ENCODE assay signal across 8 cellular contexts in genomic region chr17:82292251-82293154, GRCh38. TPM values are rescaled to one million over a fixed set of nuclear protein-coding genes. Genes with fewer than 3 reads are reported as not detected.
A peak's percentile ranks its signal among the peaks of the same experiment; 100 is the strongest.
DNase-seq lines count a peak whose midpoint lies in the region; ATAC-seq, FAIRE-seq and TF ChIP-seq lines count a peak whose summit lies in the region.

No MANE protein-coding gene starts in this region.

- FAIRE-seq in GM12892 (lab: Jason Lieb, UNC), result peak; percentile 95

- TF ChIP-seq POLR2A in GM12892 (IDR thresholded peaks at IDR 0.05; ENCODE audit: low read depth, low read length), result peak; percentile 92
- TF ChIP-seq POLR2A in adrenal gland (IDR thresholded peaks at IDR 0.05), result peak; percentile 82 to 96

- ATAC-seq in HG02840 (IDR thresholded peaks at IDR 0.05; ENCODE audit: low FRiP score, unreplicated experiment), result peak; percentile 95
- peak; percentile 92 to 96 (median 95) for ATAC-seq in heart right ventricle

- intact Hi-C loops in adrenal gland (cut with DNase I) (loop anchor here in 1 of 2 donors (10.0 kb wide), 1 partner anchor 268 kb away; the partner anchor contains the start of genes CENPX and LRRC45), heart right ventricle (cut with DNase I) (loop anchor here in 3 of 10 donors (2.0 to 10.0 kb wide), 2 partner anchors 20 to 48 kb away; partner anchors contain the start of gene CSNK1D (in 1 of the 3))

- H3K4me3 ChIP-seq in adrenal gland, result peak overlapping the region; percentile 42 to 96 (median 66)
- H3K4me3 ChIP-seq in heart right ventricle, result peak overlapping the region; percentile 53 to 93 (median 76)

- TF ChIP-seq CTCF in adrenal gland (IDR thresholded peaks at IDR 0.05) (no peak), heart right ventricle (IDR thresholded peaks at IDR 0.05) (no peak), type B pancreatic cell (conservative IDR thresholded peaks at IDR 0.05) (no peak)

- H3K9me3 Mint-ChIP-seq in type B pancreatic cell, result no peaks in the 10 kb centered on the region

- H3K27ac ChIP-seq in adrenal gland (peak overlapping the region; percentile 92 to 99 (median 93)), heart right ventricle (peak overlapping the region; percentile 86 to 99 (median 96))

- DNase-seq in GM12892 (ENCODE audit: insufficient read length), result peak; percentile 99
- peak; percentile 99 for DNase-seq in NCI-H1436 (lab: John Stamatoyannopoulos, UW)
- DNase-seq in SW480 (ENCODE audit: low spot score), result peak; percentile 99
- DNase-seq in adrenal gland, result peak; percentile 94 to 99 (median 98)
- peak; percentile 94 to 97 for DNase-seq in heart right ventricle
- peak; percentile 98 for DNase-seq in pons (ENCODE audit: low spot score)
- DNase-seq in type B pancreatic cell (ENCODE audit: extremely low spot score, unreplicated experiment), result peak; percentile 95

- H3K9me3 ChIP-seq in adrenal gland (replicated peaks in 1 of 3) (no peaks in the 10 kb centered on the region), heart right ventricle (no peaks in the 10 kb centered on the region)

- no peaks in the 10 kb centered on the region for H3K36me3 ChIP-seq in adrenal gland (replicated peaks in 1 of 2)
- no peaks in the 10 kb centered on the region for H3K36me3 ChIP-seq in heart right ventricle

- peak overlapping the region; percentile 92 for H3K4me3 Mint-ChIP-seq in type B pancreatic cell

- WGBS in adrenal gland, 4 donors, result 4 to 100% (median 14%) methylated on average over 2 to 86 of the region's 86 CpGs
- 4 to 5% methylated on average over 78 to 86 of the region's 86 CpGs for WGBS in heart right ventricle, 2 donors

- H3K27me3 Mint-ChIP-seq in type B pancreatic cell, result no peaks in the 10 kb centered on the region

- H3K27ac Mint-ChIP-seq in type B pancreatic cell, result peak overlapping the region; percentile 90

- H3K27me3 ChIP-seq in adrenal gland (no peaks in the 10 kb centered on the region), heart right ventricle (no peaks in the 10 kb centered on the region)

- H3K4me1 ChIP-seq in adrenal gland (replicated peaks in 1 of 2), result peaks cover 0 to 30% of the 10 kb centered on the region in 2 donors
- H3K4me1 ChIP-seq in heart right ventricle, result peaks cover 14 to 63% (median 45%) of the 10 kb centered on the region in 9 donors

- H3K36me3 Mint-ChIP-seq in type B pancreatic cell, result no peaks in the 10 kb centered on the region

- H3K4me1 Mint-ChIP-seq in type B pancreatic cell (ENCODE audit: unreplicated experiment), result peaks cover 36% of the 10 kb centered on the region

RNA-seq across cellular contexts. Expression of gene CSNK1D, which starts 19.0 kb away (rescaled TPM):
- polyA plus RNA-seq in GM12892 (2012; ENCODE audit: missing spikeins), result 52.3 TPM
- total RNA-seq in adrenal gland (100 to 1,000 TPM in 4 of 8 donors, 10 to 100 TPM in 4; 49.8 to 185 (median 97.4) TPM), heart right ventricle (10 to 100 TPM; 56.8 to 72.7 (median 67.8) TPM), type B pancreatic cell (ENCODE audit: low replicate concordance) (176 and 184 TPM in 2 replicates)
- polyA plus RNA-seq in adrenal gland (100 to 1,000 TPM; 126 to 171 (median 153) TPM), heart right ventricle (10 to 100 TPM; 54.4 to 58.1 TPM)

RNA-seq across cellular contexts. Expression of gene CD7, which starts 24.9 kb away (rescaled TPM):
- polyA plus RNA-seq in GM12892 (2012; ENCODE audit: missing spikeins), result not detected
- 1 to 10 TPM in 6 of 8 donors, under 1 TPM in 1, not detected in 1; 0.83 to 4.1 (median 1.8) TPM for total RNA-seq in adrenal gland
- 1 to 10 TPM in 2 of 3 donors, not detected in 1; 1.1 to 4.2 TPM for polyA plus RNA-seq in adrenal gland
- 1 to 10 TPM in 2 of 10 donors, under 1 TPM in 7, not detected in 1; 0.15 to 6.0 (median 0.36) TPM for total RNA-seq in heart right ventricle
- under 1 TPM; 0.66 to 0.81 TPM for polyA plus RNA-seq in heart right ventricle
- 1.4 and 1.6 TPM in 2 replicates for total RNA-seq in type B pancreatic cell (ENCODE audit: low replicate concordance)

RNA-seq across cellular contexts. Expression of gene SECTM1, which starts 41.1 kb away (rescaled TPM):
- polyA plus RNA-seq in GM12892 (2012; ENCODE audit: missing spikeins), result not detected
- total RNA-seq in adrenal gland (10 to 100 TPM in 5 of 8 donors, 1 to 10 TPM in 3; 3.4 to 24.3 (median 13.0) TPM), heart right ventricle (10 to 100 TPM in 1 of 10 donors, 1 to 10 TPM in 9; 1.7 to 29.9 (median 3.9) TPM), type B pancreatic cell (ENCODE audit: low replicate concordance) (13.2 and 17.7 TPM in 2 replicates)
- polyA plus RNA-seq in adrenal gland (1 to 10 TPM; 1.4 to 4.3 (median 3.7) TPM), heart right ventricle (1 to 10 TPM; 2.7 to 3.2 TPM)

Comparison
In these comparisons a context has a peak if more than half of its experiments do, and no peak if none do; other contexts are left out.
1. Peak in every context shown above with its lines: DNase-seq, ATAC-seq, H3K4me3 ChIP-seq and H3K27ac ChIP-seq.